ENCODE assay signal across 1 cellular context in genomic region chr22:35824256-35824655, GRCh38.
TF ChIP-seq lines count a peak whose summit lies in the region.

No MANE protein-coding gene starts in this region.

TF ChIP-seq in HepG2, 621 proteins besides CTCF, POLR2A, EP300 and RAD21 (continued from another document and continues in another):
- TF ChIP-seq MYC (CRISPR knock-in tag; IDR thresholded peaks at IDR 0.05; ENCODE audit: borderline replicate concordance) (no peak), MLX (CRISPR knock-in tag; IDR thresholded peaks at IDR 0.05) (peak; percentile 36; the same call in 1 of the 2 replicates), ZNF674 (CRISPR knock-in tag; IDR thresholded peaks at IDR 0.05; ENCODE audit: low read depth) (no peak), KDM6A (CRISPR knock-in tag; IDR thresholded peaks at IDR 0.05; ENCODE audit: low read depth) (peak; percentile 84), ZNF660 (CRISPR knock-in tag; IDR thresholded peaks at IDR 0.05; ENCODE audit: borderline replicate concordance, low read depth) (no peak), HDAC1 (CRISPR knock-in tag; IDR thresholded peaks at IDR 0.05) (peak; percentile 61), MEIS2 (CRISPR knock-in tag; IDR thresholded peaks at IDR 0.05) (no peak), SAP130 (CRISPR knock-in tag; IDR thresholded peaks at IDR 0.05; ENCODE audit: low read depth) (0 out of 2 replicates have a peak, but pooled peaks have one; percentile 42), ARID3A (IDR thresholded peaks at IDR 0.05; ENCODE audit: low read depth, low read length) (peak; percentile 99), NR2C2 (CRISPR knock-in tag; IDR thresholded peaks at IDR 0.05; ENCODE audit: borderline replicate concordance) (peak; percentile 32; the same call in 1 of the 2 replicates), ZNF18 (CRISPR knock-in tag; IDR thresholded peaks at IDR 0.05; ENCODE audit: insufficient replicate concordance) (no peak), THYN1 (CRISPR knock-in tag; IDR thresholded peaks at IDR 0.05; ENCODE audit: borderline replicate concordance, low read depth) (no peak), THRA (CRISPR knock-in tag; IDR thresholded peaks at IDR 0.05; ENCODE audit: borderline replicate concordance) (peak; percentile 67; the same call in 1 of the 2 replicates), ZNF609 (CRISPR knock-in tag; IDR thresholded peaks at IDR 0.05; ENCODE audit: borderline replicate concordance) (peak; percentile 12; the same call in 1 of the 2 replicates), ZSCAN29 (CRISPR knock-in tag; conservative IDR thresholded peaks at IDR 0.05) (no peak), SMAD3 (CRISPR knock-in tag; IDR thresholded peaks at IDR 0.05) (no peak), SIN3B (IDR thresholded peaks at IDR 0.05; ENCODE audit: low read length) (no peak), SIX1 (CRISPR knock-in tag; IDR thresholded peaks at IDR 0.05; ENCODE audit: borderline replicate concordance) (peak; percentile 52; the same call in 1 of the 2 replicates), MIXL1 (CRISPR knock-in tag; IDR thresholded peaks at IDR 0.05) (peak; percentile 98), REPIN1 (CRISPR knock-in tag; IDR thresholded peaks at IDR 0.05; ENCODE audit: borderline replicate concordance, low read depth) (0 out of 2 replicates have a peak, but pooled peaks have one; percentile 21), ZNF264 (CRISPR knock-in tag; IDR thresholded peaks at IDR 0.05) (no peak), RXRB (CRISPR knock-in tag; IDR thresholded peaks at IDR 0.05; ENCODE audit: borderline replicate concordance) (peak; percentile 83), PPARG (CRISPR knock-in tag; conservative IDR thresholded peaks at IDR 0.05) (0 out of 2 replicates have a peak, but pooled peaks have one; percentile 63), YY1 (IDR thresholded peaks at IDR 0.05; ENCODE audit: insufficient read depth, insufficient replicate concordance, low read depth, low read length) (no peak), BCL6 (CRISPR knock-in tag; IDR thresholded peaks at IDR 0.05) (peak; percentile 95), NR2F1 (CRISPR knock-in tag; IDR thresholded peaks at IDR 0.05) (0 out of 4 replicates have a peak, but pooled peaks of 1 of the 2 experiments have one; percentile 25), PITX1 (CRISPR knock-in tag; IDR thresholded peaks at IDR 0.05) (peak; percentile 47; the same call in 1 of the 2 replicates), ZNF253 (CRISPR knock-in tag; IDR thresholded peaks at IDR 0.05; ENCODE audit: borderline replicate concordance) (no peak), SPEN (CRISPR knock-in tag; IDR thresholded peaks at IDR 0.05; ENCODE audit: low read depth) (no peak), CENPBD1 (CRISPR knock-in tag; IDR thresholded peaks at IDR 0.05; ENCODE audit: borderline replicate concordance, low read depth) (no peak), MAZ (IDR thresholded peaks at IDR 0.05; ENCODE audit: borderline replicate concordance, low read depth, low read length) (no peak), MAZ (CRISPR knock-in tag; IDR thresholded peaks at IDR 0.05; ENCODE audit: low read depth) (0 out of 2 replicates have a peak, but pooled peaks have one; percentile 30), ELF4 (CRISPR knock-in tag; IDR thresholded peaks at IDR 0.05; ENCODE audit: borderline replicate concordance) (no peak), ZFP36 (IDR thresholded peaks at IDR 0.05; ENCODE audit: borderline replicate concordance, low read depth, low read length, partially characterized antibody) (no peak), THAP11 (CRISPR knock-in tag; IDR thresholded peaks at IDR 0.05) (peak; percentile 68), KMT2A (CRISPR knock-in tag; IDR thresholded peaks at IDR 0.05) (no peak), ZNF691 (CRISPR knock-in tag; IDR thresholded peaks at IDR 0.05; ENCODE audit: borderline replicate concordance, low read depth) (no peak), ZNF530 (CRISPR knock-in tag; IDR thresholded peaks at IDR 0.05; ENCODE audit: low read depth) (no peak), YEATS2 (CRISPR knock-in tag; IDR thresholded peaks at IDR 0.05; ENCODE audit: borderline replicate concordance) (no peak), ZNF44 (CRISPR knock-in tag; IDR thresholded peaks at IDR 0.05) (no peak), IRX3 (CRISPR knock-in tag; IDR thresholded peaks at IDR 0.05; ENCODE audit: borderline replicate concordance, low read depth) (no peak), GABPA (IDR thresholded peaks at IDR 0.05; ENCODE audit: low read depth, low read length) (no peak), GABPA (CRISPR knock-in tag; IDR thresholded peaks at IDR 0.05; ENCODE audit: low read depth) (no peak), SOX5 (CRISPR knock-in tag; IDR thresholded peaks at IDR 0.05; ENCODE audit: borderline replicate concordance) (peak; percentile 80; the same call in 1 of the 2 replicates), ZHX1 (CRISPR knock-in tag; IDR thresholded peaks at IDR 0.05; ENCODE audit: low read depth) (no peak)
